ENCODE assay signal across 23 cellular contexts in the genomic region with DNA sequence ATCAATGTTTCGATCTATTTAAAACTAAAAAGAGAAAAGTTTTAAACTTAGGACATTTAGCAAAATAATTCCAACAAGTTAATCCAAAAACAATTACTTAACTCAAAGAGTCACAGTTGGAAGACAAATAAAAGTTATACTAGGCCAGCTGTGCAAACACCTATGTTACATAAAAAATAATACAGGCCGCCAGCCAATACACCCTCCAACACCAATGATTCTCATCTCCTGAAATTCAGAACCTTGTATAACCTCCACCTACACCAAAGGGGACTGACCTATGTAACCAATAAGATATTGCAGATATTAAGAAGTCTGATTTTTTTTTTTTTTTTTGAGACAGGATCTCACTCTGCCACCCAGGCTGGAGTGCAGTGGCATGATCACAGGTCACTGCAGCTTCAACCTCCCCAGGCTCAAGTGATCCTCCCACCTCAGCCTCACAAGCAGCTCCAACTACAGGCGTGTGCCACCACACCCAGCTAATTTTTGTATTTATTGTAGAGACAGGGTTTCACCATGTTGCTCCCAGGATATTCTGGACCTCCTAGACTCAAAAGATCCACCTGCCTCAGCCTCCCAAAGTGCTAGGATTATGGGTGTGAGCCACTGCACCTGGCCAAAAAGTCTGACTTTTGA.
"Had no signal": no experiment of that assay in that cellular context is flagged by ENCODE, and none has a peak within 500 bp of the region (broad histone marks: within the 10 kb centered on the region; RNA-seq: fewer than 3 reads in every experiment).

No MANE protein-coding gene starts in this region.

- H3K9me3 ChIP-seq: gastrocnemius medialis, heart left ventricle, tibial nerve, vagina had no signal

- FAIRE-seq: bronchial epithelial cell had no signal

- H3K4me1 ChIP-seq: gastrocnemius medialis, heart left ventricle, vagina had no signal

- H3K4me3 ChIP-seq: gastrocnemius medialis, heart left ventricle, lung, tibial nerve, vagina had no signal

- H3K27me3 ChIP-seq: gastrocnemius medialis, heart left ventricle, tibial nerve, vagina had no signal

- H3K27ac ChIP-seq: gastrocnemius medialis, heart left ventricle, parathyroid adenoma, tibial nerve, vagina had no signal

- DNase-seq: activated CD4-positive, alpha-beta T cell treated with anti-CD3 and anti-CD28 coated beads, Interleukin-2, amount 10 ng/mL, durations not matched to agents 24 days and 14 days; activated CD4-positive, CD25-positive, alpha-beta regulatory T cell; activated CD8-positive, alpha-beta memory T cell treated with anti-CD3 and anti-CD28 coated beads, Interleukin-2, amount 50 U/mL, for 48 hours; activated CD8-positive, alpha-beta T cell treated with anti-CD3 and anti-CD28 coated beads, Interleukin-2, amount 10 ng/mL, durations not matched to agents 7 days and 5 days; activated gamma-delta T cell; activated T-cell treated with anti-CD3 and anti-CD28 coated beads, Interleukin-2, amount 50 U/mL, for 72 hours; aorta; erythroblast; gastrocnemius medialis; heart left ventricle; immature natural killer cell; midbrain; naive B cell; retina; stimulated activated CD4-positive, alpha-beta T cell treated with anti-CD3 and anti-CD28 coated beads, Interleukin-15, amount 100 ng/mL, for 24 hours; stimulated activated CD4-positive, alpha-beta T cell treated with anti-CD3 and anti-CD28 coated beads, Interleukin-4, amount 100 ng/mL, for 24 hours; stimulated activated naive CD4-positive, alpha-beta T cell treated with Interleukin-2 at 50 U/mL for 16 hours; substantia nigra had no signal

- ATAC-seq: activated CD8-positive, alpha-beta T cell treated with anti-CD3 and anti-CD28 coated beads, Interleukin-2, amount 10 ng/mL, durations not matched to agents 7 days and 5 days; activated T-cell treated with anti-CD3 and anti-CD28 coated beads, Interleukin-2, amount 50 U/mL, for 72 hours; gastrocnemius medialis; heart left ventricle had no signal
